Comparison of ENCODE assay signal across 8 cellular contexts in genomic region chr17:28494445-28495188, GRCh38. TPM values are rescaled to one million over a fixed set of nuclear protein-coding genes. Genes with fewer than 3 reads are reported as not detected.
A peak's percentile ranks its signal among the peaks of the same experiment; 100 is the strongest.
DNase-seq lines count a peak whose midpoint lies in the region; ATAC-seq and TF ChIP-seq lines count a peak whose summit lies in the region.

No MANE protein-coding gene starts in this region.

- POLR2A ChIA-PET in BJ (lab: Charles Lee): no interaction called here

- ATAC-seq in GM21360 (IDR thresholded peaks at IDR 0.05; ENCODE audit: unreplicated experiment): peak; percentile 51
- no peak for ATAC-seq in GM18505 (IDR thresholded peaks at IDR 0.05; ENCODE audit: unreplicated experiment)

- H3K4me3 ChIP-seq in BJ (ENCODE audit: low read depth, low read length): no peak overlapping the region
- H3K4me3 ChIP-seq in WI38 (ENCODE audit: low read depth, low read length): no peak overlapping the region

- in situ Hi-C loops in T47D (cut with HindIII; ENCODE audit: low pct_unique_long_range_greater_than_20kb, low sequenced_read_pairs): no loop called here

- H3K36me3 ChIP-seq in BJ (ENCODE audit: control insufficient read depth, insufficient read depth, low read length): no peaks in the 10 kb centered on the region

- H3K27me3 ChIP-seq in BJ (ENCODE audit: control insufficient read depth, insufficient read depth, low read length): peaks cover 15% of the 10 kb centered on the region

- TF ChIP-seq CTCF in BJ (IDR thresholded peaks at IDR 0.05; ENCODE audit: insufficient read depth, low read depth, low read length) (peak; percentile 93), WI38 (IDR thresholded peaks at IDR 0.05; ENCODE audit: low read depth, low read length) (peak; percentile 91)

- no peak for TF ChIP-seq POLR2A in GM18505 (IDR thresholded peaks at IDR 0.05; ENCODE audit: borderline replicate concordance, extremely low read depth, insufficient read depth, insufficient read length)

- CTCF ChIA-PET in BJ (lab: Yijun Ruan, JAX): interaction anchor here (0.6 to 9.8 kb wide), 15 partner anchors 9 to 175 kb away, joined by 3 to 155 read pairs (median 5); partner anchors contain the start of genes FOXN1, PIGS and RSKR

- DNase-seq in BJ (ENCODE audit: low read depth) (no peak), NCI-H2107 (lab: John Stamatoyannopoulos, UW) (peak; percentile 28), T47D (ENCODE audit: low read depth in 1 of 2, low spot score in 1 of 2) (peak; percentile 84 to 95), islet precursor cell (peak; percentile 90)
- DNase-seq in stimulated activated CD4-positive, alpha-beta T cell treated with anti-CD3 and anti-CD28 coated beads, Interleukin-1b, Interleukin-23, amount 100 ng/mL, for 48 hours: peak; percentile 77

RNA-seq across cellular contexts. Expression of gene FOXN1, which starts 11.5 kb away (rescaled TPM):
- not detected in 2 replicates for polyA plus RNA-seq in BJ (2011; rRNA removed)
- not detected in 2 replicates for polyA minus RNA-seq in BJ (2011; rRNA and poly(A)+ RNA removed)

RNA-seq across cellular contexts. Expression of gene SLC13A2, which starts 21.2 kb away (rescaled TPM):
- polyA plus RNA-seq in BJ (2011; rRNA removed): not detected in 2 replicates
- not detected in 2 replicates for polyA minus RNA-seq in BJ (2011; rRNA and poly(A)+ RNA removed)

RNA-seq across cellular contexts. Expression of gene UNC119, which starts 57.8 kb away (rescaled TPM):
- polyA plus RNA-seq in BJ (2011; rRNA removed): 82.8 and 150 TPM in 2 replicates
- polyA minus RNA-seq in BJ (2011; rRNA and poly(A)+ RNA removed): 19.0 and 52.6 TPM in 2 replicates
